Comparison of ENCODE assay signal across 1 cellular context in the genomic region with DNA sequence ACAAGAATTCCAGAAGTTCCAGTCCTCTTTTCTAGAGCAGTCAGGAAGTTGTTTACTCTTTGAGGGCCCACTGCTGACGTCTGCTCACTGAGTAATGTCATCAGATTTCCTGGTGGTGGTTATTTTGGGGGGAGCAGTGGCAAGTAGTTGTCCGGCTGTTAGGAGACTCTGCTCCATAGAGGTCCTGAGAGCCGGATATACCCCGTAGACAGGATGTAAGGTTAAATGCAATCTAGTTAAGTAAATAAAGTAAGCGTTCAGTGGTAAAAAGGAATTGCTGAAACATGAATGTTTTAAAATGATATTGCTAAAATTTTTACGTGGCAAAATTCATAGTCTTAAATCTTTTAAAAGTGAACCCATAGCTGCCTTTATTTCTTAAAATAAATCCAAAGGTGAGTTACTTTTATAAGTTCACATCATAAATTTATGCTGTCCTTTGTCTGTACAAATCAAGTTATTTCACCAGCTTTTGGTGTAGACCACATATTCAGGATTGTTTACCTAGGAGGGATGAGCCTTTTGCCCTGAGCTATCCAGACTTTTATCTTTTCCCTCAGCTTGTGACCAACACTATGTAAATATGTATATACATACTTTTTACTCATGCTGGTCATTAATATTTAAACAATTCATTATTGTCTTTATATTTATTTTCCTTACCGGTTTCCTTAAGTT.
A peak's percentile ranks its signal among the peaks of the same experiment; 100 is the strongest.
TF ChIP-seq lines count a peak whose summit lies in the region.

No MANE protein-coding gene starts in this region.

TF ChIP-seq in IMR-90, 13 proteins besides CTCF, POLR2A, EP300 and RAD21 (continued from another document):
- TF ChIP-seq, protein P1, sequence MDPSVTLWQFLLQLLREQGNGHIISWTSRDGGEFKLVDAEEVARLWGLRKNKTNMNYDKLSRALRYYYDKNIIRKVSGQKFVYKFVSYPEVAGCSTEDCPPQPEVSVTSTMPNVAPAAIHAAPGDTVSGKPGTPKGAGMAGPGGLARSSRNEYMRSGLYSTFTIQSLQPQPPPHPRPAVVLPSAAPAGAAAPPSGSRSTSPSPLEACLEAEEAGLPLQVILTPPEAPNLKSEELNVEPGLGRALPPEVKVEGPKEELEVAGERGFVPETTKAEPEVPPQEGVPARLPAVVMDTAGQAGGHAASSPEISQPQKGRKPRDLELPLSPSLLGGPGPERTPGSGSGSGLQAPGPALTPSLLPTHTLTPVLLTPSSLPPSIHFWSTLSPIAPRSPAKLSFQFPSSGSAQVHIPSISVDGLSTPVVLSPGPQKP (IDR thresholded peaks at IDR 0.05; ENCODE audit: borderline replicate concordance, low read depth, low read length), result no peak
- TF ChIP-seq SMC3 (IDR thresholded peaks at IDR 0.05; ENCODE audit: low read depth, low read length) (peak; percentile 26; the same call in 1 of the 2 replicates), NFE2L2 (IDR thresholded peaks at IDR 0.05; ENCODE audit: low read depth, low read length) (no peak), CEBPB (IDR thresholded peaks at IDR 0.05; ENCODE audit: low read depth, low read length) (peak; percentile 52; the same call in 1 of the 2 replicates), CHD1 (IDR thresholded peaks at IDR 0.05; ENCODE audit: low read depth, low read length) (no peak; the same call in 1 of the 2 replicates), MXI1 (IDR thresholded peaks at IDR 0.05; ENCODE audit: borderline replicate concordance, low read depth, low read length) (no peak), MAZ (IDR thresholded peaks at IDR 0.05; ENCODE audit: borderline replicate concordance, low read depth, low read length) (peak; percentile 54; the same call in 1 of the 2 replicates), MAFK (IDR thresholded peaks at IDR 0.05; ENCODE audit: low read depth, low read length) (peak; percentile 30; the same call in 1 of the 2 replicates), FOS (IDR thresholded peaks at IDR 0.05; ENCODE audit: low read depth, low read length) (peak; percentile 75), RFX5 (IDR thresholded peaks at IDR 0.05; ENCODE audit: low read depth, low read length) (0 out of 2 replicates have a peak, but pooled peaks have one; percentile 31), BHLHE40 (IDR thresholded peaks at IDR 0.05; ENCODE audit: low read depth, low read length) (no peak)
- TF ChIP-seq, protein P2, sequence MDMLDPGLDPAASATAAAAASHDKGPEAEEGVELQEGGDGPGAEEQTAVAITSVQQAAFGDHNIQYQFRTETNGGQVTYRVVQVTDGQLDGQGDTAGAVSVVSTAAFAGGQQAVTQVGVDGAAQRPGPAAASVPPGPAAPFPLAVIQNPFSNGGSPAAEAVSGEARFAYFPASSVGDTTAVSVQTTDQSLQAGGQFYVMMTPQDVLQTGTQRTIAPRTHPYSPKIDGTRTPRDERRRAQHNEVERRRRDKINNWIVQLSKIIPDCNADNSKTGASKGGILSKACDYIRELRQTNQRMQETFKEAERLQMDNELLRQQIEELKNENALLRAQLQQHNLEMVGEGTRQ (IDR thresholded peaks at IDR 0.05; ENCODE audit: low read depth, low read length), result no peak
